Comparison of ENCODE assay signal across 1 cellular context in genomic region chr10:112491144-112491543, GRCh38.
A peak's percentile ranks its signal among the peaks of the same experiment; 100 is the strongest.
TF ChIP-seq lines count a peak whose summit lies in the region.

No MANE protein-coding gene starts in this region.

TF ChIP-seq in IMR-90, 13 proteins besides CTCF, POLR2A, EP300 and RAD21:
- no peak for TF ChIP-seq MXI1 (IDR thresholded peaks at IDR 0.05; ENCODE audit: borderline replicate concordance, low read depth, low read length)
- TF ChIP-seq SMC3 (IDR thresholded peaks at IDR 0.05; ENCODE audit: low read depth, low read length) = no peak
- no peak for TF ChIP-seq RFX5 (IDR thresholded peaks at IDR 0.05; ENCODE audit: low read depth, low read length)
- TF ChIP-seq NFE2L2 (IDR thresholded peaks at IDR 0.05; ENCODE audit: low read depth, low read length) = peak; percentile 79
- TF ChIP-seq CEBPB (IDR thresholded peaks at IDR 0.05; ENCODE audit: low read depth, low read length) = no peak
- peak; percentile 31; the same call in 1 of the 2 replicates for TF ChIP-seq MAFK (IDR thresholded peaks at IDR 0.05; ENCODE audit: low read depth, low read length)
- TF ChIP-seq MAZ (IDR thresholded peaks at IDR 0.05; ENCODE audit: borderline replicate concordance, low read depth, low read length) = no peak
- TF ChIP-seq ELK1 (IDR thresholded peaks at IDR 0.05; ENCODE audit: borderline replicate concordance, low read depth, low read length) = no peak
- no peak for TF ChIP-seq CHD1 (IDR thresholded peaks at IDR 0.05; ENCODE audit: low read depth, low read length)
- no peak for TF ChIP-seq BHLHE40 (IDR thresholded peaks at IDR 0.05; ENCODE audit: low read depth, low read length)
- TF ChIP-seq FOS (IDR thresholded peaks at IDR 0.05; ENCODE audit: low read depth, low read length) = no peak
- TF ChIP-seq RCOR1 (IDR thresholded peaks at IDR 0.05; ENCODE audit: insufficient replicate concordance, low read length) = no peak
- TF ChIP-seq, protein P1, sequence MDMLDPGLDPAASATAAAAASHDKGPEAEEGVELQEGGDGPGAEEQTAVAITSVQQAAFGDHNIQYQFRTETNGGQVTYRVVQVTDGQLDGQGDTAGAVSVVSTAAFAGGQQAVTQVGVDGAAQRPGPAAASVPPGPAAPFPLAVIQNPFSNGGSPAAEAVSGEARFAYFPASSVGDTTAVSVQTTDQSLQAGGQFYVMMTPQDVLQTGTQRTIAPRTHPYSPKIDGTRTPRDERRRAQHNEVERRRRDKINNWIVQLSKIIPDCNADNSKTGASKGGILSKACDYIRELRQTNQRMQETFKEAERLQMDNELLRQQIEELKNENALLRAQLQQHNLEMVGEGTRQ (IDR thresholded peaks at IDR 0.05; ENCODE audit: low read depth, low read length) = no peak
